Comparison of ENCODE assay signal across 23 cellular contexts in the genomic region with DNA sequence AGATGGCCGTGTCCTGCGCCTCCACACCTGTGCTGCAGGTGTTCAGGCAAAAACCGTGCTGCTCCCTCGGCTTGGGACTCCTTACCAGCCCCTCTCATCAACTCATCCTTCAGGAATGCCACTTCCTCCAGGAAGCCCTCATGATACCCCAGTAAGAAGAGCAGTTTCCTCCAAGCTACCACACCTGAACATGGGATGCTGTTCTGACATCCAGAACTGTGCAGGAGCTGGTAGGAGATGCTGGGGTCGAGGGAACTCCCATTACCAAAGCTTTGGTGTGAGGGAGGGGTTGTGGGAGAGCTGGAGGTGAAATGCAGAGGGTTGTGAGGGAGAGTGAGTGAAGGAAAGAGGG. TPM values are rescaled to one million over a fixed set of nuclear protein-coding genes. Genes with fewer than 3 reads are reported as not detected.
DNase-seq lines count a peak whose midpoint lies in the region; ATAC-seq and TF ChIP-seq lines count a peak whose summit lies in the region.
"Had no signal": no experiment of that assay in that cellular context is flagged by ENCODE, and none has a peak within 500 bp of the region (broad histone marks: within the 10 kb centered on the region; RNA-seq: fewer than 3 reads in every experiment).

No MANE protein-coding gene starts in this region.

- H3K27me3 Mint-ChIP-seq in T-cell: no peaks in the 10 kb centered on the region
- H3K27me3 Mint-ChIP-seq in immature natural killer cell (ENCODE audit: low read depth in 3 of 3): peaks cover 0 to 6% (median 2%) of the 10 kb centered on the region in 3 donors
- H3K27me3 Mint-ChIP-seq in stimulated activated naive CD8-positive, alpha-beta T cell treated with anti-CD3 and anti-CD28 coated beads, Interleukin-15, amount 100 ng/mL, for 72 hours: no peaks in the 10 kb centered on the region

- H3K9me3 Mint-ChIP-seq in T-cell (no peaks in the 10 kb centered on the region), immature natural killer cell (no peaks in the 10 kb centered on the region)
- no peaks in the 10 kb centered on the region for H3K9me3 Mint-ChIP-seq in stimulated activated naive CD8-positive, alpha-beta T cell treated with anti-CD3 and anti-CD28 coated beads, Interleukin-15, amount 100 ng/mL, for 72 hours

- no peaks in the 10 kb centered on the region for H3K9me3 ChIP-seq in left ventricle myocardium inferior (replicated peaks)
- H3K9me3 ChIP-seq: SJCRH30, testis had no signal

- DNase-seq in Right ventricle myocardium inferior (ENCODE audit: missing footprints) (peak; percentile 11), left ventricle myocardium inferior (no peak), T-cell (peak in 1 of 34 experiments; percentile 2), immature natural killer cell (no peak), DMS153 treated with DMSO at 0.1 percent for 48 hours (lab: John Stamatoyannopoulos, UW; ENCODE audit: unreplicated experiment) (no peak), MV-4-11 (lab: John Stamatoyannopoulos, UW) (no peak)
- no peak for DNase-seq in stimulated activated naive CD8-positive, alpha-beta T cell treated with anti-CD3 and anti-CD28 coated beads, Interleukin-15, amount 100 ng/mL, for 72 hours
- DNase-seq: activated CD4-positive, alpha-beta T cell treated with anti-CD3 and anti-CD28 coated beads for 1 hour; amygdala; central memory CD4-positive, alpha-beta T cell; effector memory CD4-positive, alpha-beta T cell; GDM1; NCI-H187 treated with DMSO at 0.1 percent for 48 hours; NCI-H524; SJCRH30; stimulated activated CD4-positive, alpha-beta T cell treated with anti-CD3 and anti-CD28 coated beads, Interleukin-2, amount 100 ng/mL, for 24 hours; T-helper 9 cell; testis had no signal

- H3K4me1 Mint-ChIP-seq in T-cell (peaks cover 16 to 32% (median 26%) of the 10 kb centered on the region in 3 donors), immature natural killer cell (peaks cover 26 to 33% of the 10 kb centered on the region in 2 donors)
- peaks cover 38% of the 10 kb centered on the region for H3K4me1 Mint-ChIP-seq in stimulated activated naive CD8-positive, alpha-beta T cell treated with anti-CD3 and anti-CD28 coated beads, Interleukin-15, amount 100 ng/mL, for 72 hours

- peaks cover 36% of the 10 kb centered on the region for H3K36me3 ChIP-seq in left ventricle myocardium inferior

- no peak for ATAC-seq in Right ventricle myocardium inferior
- ATAC-seq in T-cell (replicated peaks in 1 of 4): no peak
- no peak for ATAC-seq in stimulated activated naive CD8-positive, alpha-beta T cell treated with anti-CD3 and anti-CD28 coated beads, Interleukin-15, amount 100 ng/mL, for 72 hours
- no peak for ATAC-seq in GM18505 (IDR thresholded peaks at IDR 0.05; ENCODE audit: unreplicated experiment)
- ATAC-seq: GM12878, left cardiac atrium had no signal

- H3K27ac Mint-ChIP-seq in T-cell: peak overlapping the region; percentile 55 to 56
- H3K27ac Mint-ChIP-seq in immature natural killer cell: peak overlapping the region; percentile 30 to 66 (median 48)
- peak overlapping the region; percentile 30 to 65 for H3K27ac Mint-ChIP-seq in stimulated activated naive CD8-positive, alpha-beta T cell treated with anti-CD3 and anti-CD28 coated beads, Interleukin-15, amount 100 ng/mL, for 72 hours

- peaks cover 19% of the 10 kb centered on the region for H3K4me1 ChIP-seq in left ventricle myocardium inferior

- CTCF ChIA-PET in T-cell (lab: Charles Lee): no interaction called here

- H3K4me3 ChIP-seq in left ventricle myocardium inferior: no peak overlapping the region
- H3K4me3 ChIP-seq: GM12878, hepatocyte, SJCRH30, testis had no signal

- no peak for TF ChIP-seq POLR2A in GM18505 (IDR thresholded peaks at IDR 0.05; ENCODE audit: borderline replicate concordance, extremely low read depth, insufficient read depth, insufficient read length)

- no peak overlapping the region for H3K4me3 Mint-ChIP-seq in T-cell
- H3K4me3 Mint-ChIP-seq in immature natural killer cell: peak overlapping the region in 2 of 5 donors; percentile 30 to 48
- no peak overlapping the region for H3K4me3 Mint-ChIP-seq in stimulated activated naive CD8-positive, alpha-beta T cell treated with anti-CD3 and anti-CD28 coated beads, Interleukin-15, amount 100 ng/mL, for 72 hours

- no peak for TF ChIP-seq CTCF in left ventricle myocardium inferior (IDR thresholded peaks at IDR 0.05; ENCODE audit: borderline replicate concordance)

- POLR2A ChIA-PET in T-cell (lab: Charles Lee): no interaction called here

- intact Hi-C loops in Right ventricle myocardium inferior (cut with DNase I) (no loop called here), left ventricle myocardium inferior (cut with micrococcal nuclease) (no loop called here)

- no peak overlapping the region for H3K27ac ChIP-seq in left ventricle myocardium inferior (replicated peaks)
- H3K27ac ChIP-seq: hepatocyte, SJCRH30, testis had no signal

- H3K27me3 ChIP-seq in left ventricle myocardium inferior (ENCODE audit: low read depth): no peaks in the 10 kb centered on the region
- H3K27me3 ChIP-seq: hepatocyte, SJCRH30, testis had no signal

- H3K36me3 Mint-ChIP-seq in T-cell (peaks cover 12% of the 10 kb centered on the region), immature natural killer cell (peaks cover 4 to 8% (median 6%) of the 10 kb centered on the region in 3 donors)

RNA-seq across cellular contexts. Expression of gene CARD19, which starts 18.9 kb away (rescaled TPM):
- total RNA-seq in Right ventricle myocardium inferior: 27.1 TPM
- total RNA-seq in left ventricle myocardium inferior: 35.8 TPM
- 10 to 100 TPM; 39.7 to 98.5 (median 72.8) TPM for total RNA-seq in T-cell
- 100 to 1,000 TPM in 1 of 3 donors, 10 to 100 TPM in 2; 55.1 to 105 (median 78.8) TPM for polyA plus RNA-seq in immature natural killer cell

RNA-seq across cellular contexts. Expression of gene NINJ1, which starts 19.1 kb away (rescaled TPM):
- 55.5 TPM for total RNA-seq in Right ventricle myocardium inferior
- total RNA-seq in left ventricle myocardium inferior: 53.7 TPM
- total RNA-seq in T-cell: 100 to 1,000 TPM in 1 of 5 donors, 10 to 100 TPM in 4; 29.2 to 110 (median 32.0) TPM
- 10 to 100 TPM; 51.3 to 91.0 (median 54.0) TPM for polyA plus RNA-seq in immature natural killer cell

RNA-seq across cellular contexts. Expression of gene SUSD3, which starts 56.5 kb away (rescaled TPM):
- total RNA-seq in Right ventricle myocardium inferior (1.7 TPM), left ventricle myocardium inferior (0.60 TPM), T-cell (10 to 100 TPM; 39.6 to 79.2 (median 71.2) TPM)
- 1 to 10 TPM in 2 of 3 donors, not detected in 1; 3.5 to 5.2 TPM for polyA plus RNA-seq in immature natural killer cell
- total RNA-seq: osteocyte, SJCRH30 had no signal

Comparison
In these comparisons a context has a peak if more than half of its experiments do, and no peak if none do; other contexts are left out.
1. RNA of gene SUSD3, which starts 56.5 kb away (total RNA-seq): 39.6 to 79.2 TPM in T-cell; 1.7 TPM in Right ventricle myocardium inferior (single experiment) and 0.60 TPM in left ventricle myocardium inferior (single experiment); every median in the first group is over 10 times any median in the second.
2. Peak in every context shown above with its lines, with median percentiles within 50 percentile points of each other: H3K27ac Mint-ChIP-seq.